1 cellular context compared by ENCODE assay signal in genomic region chr1:11964656-11965055, GRCh38.
TF ChIP-seq lines count a peak whose summit lies in the region.

No MANE protein-coding gene starts in this region.

TF ChIP-seq in GM23338, 12 proteins besides CTCF, POLR2A, EP300 and RAD21:
- TF ChIP-seq ZNF462 (CRISPR knock-in tag; IDR thresholded peaks at IDR 0.05) (no peak), STAT1 (IDR thresholded peaks at IDR 0.05; ENCODE audit: unreplicated experiment) (no peak), CREB1 (CRISPR knock-in tag; IDR thresholded peaks at IDR 0.05; ENCODE audit: low read depth) (no peak)
